Comparison of ENCODE assay signal across 15 cellular contexts in genomic region chr17:43831633-43832032, GRCh38. TPM values are rescaled to one million over a fixed set of nuclear protein-coding genes. Genes with fewer than 3 reads are reported as not detected.
DNase-seq lines count a peak whose midpoint lies in the region; ATAC-seq and TF ChIP-seq lines count a peak whose summit lies in the region.
"Had no signal": no experiment of that assay in that cellular context is flagged by ENCODE, and none has a peak within 500 bp of the region (broad histone marks: within the 10 kb centered on the region; RNA-seq: fewer than 3 reads in every experiment).

No MANE protein-coding gene starts in this region.

- H3K9me3 ChIP-seq in thyroid gland = no peaks in the 10 kb centered on the region
- H3K9me3 ChIP-seq in psoas muscle = no peaks in the 10 kb centered on the region
- H3K9me3 ChIP-seq: body of pancreas, esophagus squamous epithelium, MG63 had no signal

- no peaks in the 10 kb centered on the region for H3K36me3 ChIP-seq in thyroid gland
- peaks cover 0 to 30% of the 10 kb centered on the region in 2 donors for H3K36me3 ChIP-seq in psoas muscle (ENCODE audit: insufficient read depth in 1 of 2, low read depth in 1 of 2)

- CTCF ChIA-PET in activated naive CD4-positive, alpha-beta T cell treated with anti-CD3 and anti-CD28 coated beads for 36 hours (lab: Charles Lee) = interaction anchor here (2.5 kb wide), 1 partner anchor 15 kb away, joined by 6 read pairs; the partner anchor contains the start of gene CD300LG

- H3K27ac ChIP-seq in thyroid gland = no peak overlapping the region
- no peak overlapping the region for H3K27ac ChIP-seq in psoas muscle
- H3K27ac ChIP-seq: SJSA1 had no signal

- no peaks in the 10 kb centered on the region for H3K9me3 Mint-ChIP-seq in activated naive CD4-positive, alpha-beta T cell treated with anti-CD3 and anti-CD28 coated beads for 36 hours
- H3K9me3 Mint-ChIP-seq in activated naive CD8-positive, alpha-beta T cell treated with anti-CD3 and anti-CD28 coated beads for 36 hours = no peaks in the 10 kb centered on the region
- H3K9me3 Mint-ChIP-seq in immature natural killer cell = peaks cover 0 to 2% (median 0%) of the 10 kb centered on the region in 6 donors
- H3K9me3 Mint-ChIP-seq: activated CD8-positive, alpha-beta T cell treated with anti-CD3 and anti-CD28 coated beads for 36 hours had no signal

- H3K4me1 Mint-ChIP-seq in activated naive CD4-positive, alpha-beta T cell treated with anti-CD3 and anti-CD28 coated beads for 36 hours (ENCODE audit: low read depth) = peaks cover 15% of the 10 kb centered on the region
- peaks cover 11% of the 10 kb centered on the region for H3K4me1 Mint-ChIP-seq in activated naive CD8-positive, alpha-beta T cell treated with anti-CD3 and anti-CD28 coated beads for 36 hours
- peaks cover 10 to 11% of the 10 kb centered on the region in 2 donors for H3K4me1 Mint-ChIP-seq in immature natural killer cell

- TF ChIP-seq CTCF in thyroid gland (IDR thresholded peaks at IDR 0.05) (no peak), psoas muscle (IDR thresholded peaks at IDR 0.05) (no peak)

- TF ChIP-seq POLR2A in thyroid gland (IDR thresholded peaks at IDR 0.05) = no peak

- H3K27ac Mint-ChIP-seq in activated naive CD4-positive, alpha-beta T cell treated with anti-CD3 and anti-CD28 coated beads for 36 hours = no peak overlapping the region
- H3K27ac Mint-ChIP-seq in activated naive CD8-positive, alpha-beta T cell treated with anti-CD3 and anti-CD28 coated beads for 36 hours = no peak overlapping the region
- no peak overlapping the region for H3K27ac Mint-ChIP-seq in immature natural killer cell
- H3K27ac Mint-ChIP-seq: activated CD8-positive, alpha-beta T cell treated with anti-CD3 and anti-CD28 coated beads for 36 hours had no signal

- H3K4me3 ChIP-seq in thyroid gland (replicated peaks in 1 of 3) (no peak overlapping the region), psoas muscle (no peak overlapping the region)

- WGBS in thyroid gland, 2 donors = 35 to 45% methylated on average over 8 of the region's 8 CpGs
- 71 to 89% (median 77%) methylated on average over 8 of the region's 8 CpGs for WGBS in psoas muscle, 3 donors

- H3K4me1 ChIP-seq in thyroid gland = peaks cover 17 to 27% of the 10 kb centered on the region in 2 donors
- peaks cover 4% of the 10 kb centered on the region for H3K4me1 ChIP-seq in psoas muscle

- no peak for DNase-seq in activated naive CD4-positive, alpha-beta T cell treated with anti-CD3 and anti-CD28 coated beads for 36 hours
- no peak for DNase-seq in activated naive CD4-positive, alpha-beta T cell (lab: John Stamatoyannopoulos, UW)
- no peak for DNase-seq in activated naive CD8-positive, alpha-beta T cell treated with anti-CD3 and anti-CD28 coated beads for 36 hours
- no peak for DNase-seq in immature natural killer cell
- peak; percentile 87 to 94 for DNase-seq in thyroid gland
- DNase-seq in psoas muscle = no peak
- DNase-seq: activated CD8-positive, alpha-beta T cell treated with anti-CD3 and anti-CD28 coated beads for 36 hours; esophagus squamous epithelium; MG63; stimulated activated naive CD4-positive, alpha-beta T cell treated with Interleukin-2 at 50 U/mL for 16 hours had no signal

- ATAC-seq in HG02840 (IDR thresholded peaks at IDR 0.05; ENCODE audit: low FRiP score, unreplicated experiment) = no peak
- no peak for ATAC-seq in psoas muscle
- no peak for ATAC-seq in GM18511 (IDR thresholded peaks at IDR 0.05; ENCODE audit: unreplicated experiment)
- ATAC-seq: body of pancreas had no signal

- no peaks in the 10 kb centered on the region for H3K36me3 Mint-ChIP-seq in activated naive CD4-positive, alpha-beta T cell treated with anti-CD3 and anti-CD28 coated beads for 36 hours (ENCODE audit: low read depth)
- H3K36me3 Mint-ChIP-seq in activated naive CD8-positive, alpha-beta T cell treated with anti-CD3 and anti-CD28 coated beads for 36 hours = no peaks in the 10 kb centered on the region
- H3K36me3 Mint-ChIP-seq in immature natural killer cell = no peaks in the 10 kb centered on the region

- H3K27me3 Mint-ChIP-seq in activated naive CD4-positive, alpha-beta T cell treated with anti-CD3 and anti-CD28 coated beads for 36 hours (ENCODE audit: low read depth) = peaks cover 28% of the 10 kb centered on the region
- H3K27me3 Mint-ChIP-seq in activated naive CD8-positive, alpha-beta T cell treated with anti-CD3 and anti-CD28 coated beads for 36 hours = peaks cover 51% of the 10 kb centered on the region
- peaks cover 16 to 26% (median 23%) of the 10 kb centered on the region in 3 donors for H3K27me3 Mint-ChIP-seq in immature natural killer cell (ENCODE audit: low read depth in 3 of 3)

- intact Hi-C loops in activated naive CD4-positive, alpha-beta T cell treated with anti-CD3 and anti-CD28 coated beads for 36 hours (cut with micrococcal nuclease) = loop anchor here (5.0 kb wide), 1 partner anchor 44 kb away; no protein-coding TSS in a partner anchor
- intact Hi-C loops in thyroid gland (cut with DNase I) = loop anchor here (5.0 kb wide), 1 partner anchor 49 kb away; the partner anchor contains the start of gene CFAP97D1
- intact Hi-C loops in psoas muscle (cut with DNase I) = loop anchor here in 1 of 2 donors (5.0 kb wide), 1 partner anchor 49 kb away; the partner anchor contains the start of gene CFAP97D1

- peak overlapping the region; percentile 72 for H3K4me3 Mint-ChIP-seq in activated naive CD4-positive, alpha-beta T cell treated with anti-CD3 and anti-CD28 coated beads for 36 hours
- peak overlapping the region; percentile 49 for H3K4me3 Mint-ChIP-seq in activated naive CD8-positive, alpha-beta T cell treated with anti-CD3 and anti-CD28 coated beads for 36 hours
- peak overlapping the region; percentile 52 to 80 (median 75) for H3K4me3 Mint-ChIP-seq in immature natural killer cell

- no peaks in the 10 kb centered on the region for H3K27me3 ChIP-seq in thyroid gland
- peaks cover 0 to 2% (median 0%) of the 10 kb centered on the region in 3 donors for H3K27me3 ChIP-seq in psoas muscle (ENCODE audit: insufficient read depth in 3 of 3, low read length in 2 of 3)
- H3K27me3 ChIP-seq: body of pancreas, SJSA1 had no signal

RNA-seq across cellular contexts. Expression of gene MPP3, which starts 1.3 kb away (rescaled TPM):
- total RNA-seq in activated naive CD4-positive, alpha-beta T cell treated with anti-CD3 and anti-CD28 coated beads for 36 hours = under 1 TPM; 0.30 to 0.33 TPM
- 1 to 10 TPM in 1 of 2 experiments, under 1 TPM in 1; 0.80 to 1.1 TPM for total RNA-seq in activated naive CD8-positive, alpha-beta T cell treated with anti-CD3 and anti-CD28 coated beads for 36 hours
- polyA plus RNA-seq in immature natural killer cell = not detected
- total RNA-seq in thyroid gland = 10 to 100 TPM in 3 of 4 donors, 1 to 10 TPM in 1; 7.1 to 20.5 (median 15.4) TPM
- total RNA-seq in psoas muscle = 1 to 10 TPM; 1.4 to 2.0 (median 1.5) TPM
- 1 to 10 TPM; 1.0 to 1.6 (median 1.4) TPM for polyA plus RNA-seq in psoas muscle

RNA-seq across cellular contexts. Expression of gene CD300LG, which starts 15.3 kb away (rescaled TPM):
- total RNA-seq in activated naive CD4-positive, alpha-beta T cell treated with anti-CD3 and anti-CD28 coated beads for 36 hours = not detected
- not detected for total RNA-seq in activated naive CD8-positive, alpha-beta T cell treated with anti-CD3 and anti-CD28 coated beads for 36 hours
- polyA plus RNA-seq in immature natural killer cell = not detected
- 10 to 100 TPM in 1 of 4 donors, 1 to 10 TPM in 3; 1.5 to 22.5 (median 2.2) TPM for total RNA-seq in thyroid gland
- total RNA-seq in psoas muscle = 10 to 100 TPM in 2 of 4 donors, 1 to 10 TPM in 2; 6.9 to 11.5 (median 10.2) TPM
- 10 to 100 TPM in 2 of 3 donors, 1 to 10 TPM in 1; 5.4 to 21.7 (median 14.7) TPM for polyA plus RNA-seq in psoas muscle
- total RNA-seq: activated CD8-positive, alpha-beta T cell treated with anti-CD3 and anti-CD28 coated beads for 36 hours; H4; SJSA1 had no signal

RNA-seq across cellular contexts. Expression of gene CFAP97D1, which starts 51.4 kb away (rescaled TPM):
- total RNA-seq in activated naive CD4-positive, alpha-beta T cell treated with anti-CD3 and anti-CD28 coated beads for 36 hours = not detected
- not detected for total RNA-seq in activated naive CD8-positive, alpha-beta T cell treated with anti-CD3 and anti-CD28 coated beads for 36 hours
- polyA plus RNA-seq in immature natural killer cell (not detected), psoas muscle (under 1 TPM in 2 of 3 donors, not detected in 1; 0.01 to 0.17 TPM)
- total RNA-seq in thyroid gland (under 1 TPM in 1 of 4 donors, not detected in 3; 0.13 TPM), psoas muscle (not detected)
- total RNA-seq: body of pancreas, H4, SJSA1 had no signal

RNA-seq across cellular contexts. Expression of gene DUSP3, which starts 52.9 kb away (rescaled TPM):
- total RNA-seq in activated naive CD4-positive, alpha-beta T cell treated with anti-CD3 and anti-CD28 coated beads for 36 hours = 10 to 100 TPM; 12.2 to 13.5 TPM
- total RNA-seq in activated naive CD8-positive, alpha-beta T cell treated with anti-CD3 and anti-CD28 coated beads for 36 hours = 10 to 100 TPM; 21.2 to 22.3 TPM
- polyA plus RNA-seq in immature natural killer cell (10 to 100 TPM in 2 of 3 donors, 1 to 10 TPM in 1; 9.1 to 13.6 (median 12.3) TPM), psoas muscle (100 to 1,000 TPM in 2 of 3 donors, 10 to 100 TPM in 1; 90.1 to 250 (median 170) TPM)
- total RNA-seq in thyroid gland (10 to 100 TPM; 67.7 to 98.5 (median 72.0) TPM), psoas muscle (100 to 1,000 TPM; 191 to 253 (median 209) TPM)

Comparison
In these comparisons a context has a peak if more than half of its experiments do, and no peak if none do; other contexts are left out.
1. DNase-seq: peak in thyroid gland (2 of 2); none in activated naive CD4-positive, alpha-beta T cell treated with anti-CD3 and anti-CD28 coated beads for 36 hours (single experiment), activated naive CD4-positive, alpha-beta T cell (0 of 4), activated naive CD8-positive, alpha-beta T cell treated with anti-CD3 and anti-CD28 coated beads for 36 hours (single experiment), immature natural killer cell (0 of 3) and psoas muscle (0 of 2).
2. Peak in every context shown above with its lines, with median percentiles within 50 percentile points of each other: H3K4me3 Mint-ChIP-seq.